In the genomic region with DNA sequence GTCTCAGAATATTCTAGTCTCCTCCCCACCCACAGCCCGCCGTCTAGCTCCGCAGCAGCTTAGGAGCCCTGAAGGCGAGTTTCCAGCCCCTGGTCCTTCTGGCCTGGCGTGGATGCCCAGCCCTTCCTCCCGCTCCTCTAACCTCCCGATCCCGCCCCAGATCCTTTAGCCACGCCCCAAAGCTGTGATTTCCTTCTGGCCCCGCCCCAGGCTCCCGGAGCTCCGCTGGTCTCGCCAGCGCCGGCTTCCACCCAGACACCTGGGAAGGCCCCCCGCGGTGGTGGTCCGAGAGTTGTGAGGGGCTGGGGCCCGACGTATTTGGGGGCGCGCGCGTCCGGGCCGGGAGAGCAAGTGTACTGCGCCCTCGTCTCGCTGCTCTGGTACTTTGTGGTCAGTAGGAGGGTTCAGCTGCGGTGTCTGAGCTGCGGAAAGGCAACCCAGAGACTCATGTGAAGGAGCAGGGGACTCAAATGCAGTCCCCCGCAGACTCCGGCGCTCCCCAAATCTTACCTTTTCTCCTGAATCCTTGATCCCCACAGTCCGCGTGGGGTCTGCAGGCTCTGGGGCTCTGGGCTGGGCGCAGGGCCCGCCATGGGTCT, we compare ENCODE assay signal across 8 cellular contexts. TPM values are rescaled to one million over a fixed set of nuclear protein-coding genes. Genes with fewer than 3 reads are reported as not detected.
DNase-seq lines count a peak whose midpoint lies in the region; ATAC-seq and TF ChIP-seq lines count a peak whose summit lies in the region.

TSS of gene CGB7 (minus strand) at position 114 of the 599 bp plus-strand sequence. CDS start 2,374 bp downstream, outside the sequence.

- H3K4me1 ChIP-seq in parathyroid adenoma, result peaks cover 4% of the 10 kb centered on the region

- H3K79me2 ChIP-seq in parathyroid adenoma, result no peaks in the 10 kb centered on the region

- DNase-seq in Daoy (ENCODE audit: low read depth) (peak; percentile 84), NCI-H69 (lab: John Stamatoyannopoulos, UW) (peak; percentile 58), Right ventricle myocardium superior (peak; percentile 84), cerebellar cortex (ENCODE audit: low spot score) (no peak)
- peak in 1 of 2 donors; percentile 44 for DNase-seq in activated naive CD4-positive, alpha-beta T cell treated with anti-CD3 and anti-CD28 coated beads, Interleukin-2, amount 50 U/mL, for 72 hours (ENCODE audit: low spot score in 2 of 2)

- H2AFZ ChIP-seq in parathyroid adenoma, result peak within 1 kb of the TSS; percentile 91

- H3K9me3 ChIP-seq in parathyroid adenoma (ENCODE audit: control insufficient read depth, low read length), result no peaks in the 10 kb centered on the region

- ATAC-seq in activated naive CD4-positive, alpha-beta T cell treated with anti-CD3 and anti-CD28 coated beads, Interleukin-2, amount 50 U/mL, for 72 hours, result peak; percentile 24 to 40
- peak; percentile 85 for ATAC-seq in Right ventricle myocardium superior (ENCODE audit: poor library complexity)
- no peak for ATAC-seq in HG03442 (IDR thresholded peaks at IDR 0.05; ENCODE audit: unreplicated experiment)
- no peak for ATAC-seq in GM21390 (IDR thresholded peaks at IDR 0.05; ENCODE audit: unreplicated experiment)

- no peak within 1 kb of the TSS for H3K27ac ChIP-seq in parathyroid adenoma

- TF ChIP-seq CTCF in parathyroid adenoma (IDR thresholded peaks at IDR 0.05), result no peak

- H3K36me3 Mint-ChIP-seq in activated naive CD4-positive, alpha-beta T cell treated with anti-CD3 and anti-CD28 coated beads, Interleukin-2, amount 50 U/mL, for 72 hours, result no peaks in the 10 kb centered on the region

- H3K27ac Mint-ChIP-seq in activated naive CD4-positive, alpha-beta T cell treated with anti-CD3 and anti-CD28 coated beads, Interleukin-2, amount 50 U/mL, for 72 hours, result no peak within 1 kb of the TSS

- no peaks in the 10 kb centered on the region for H3K27me3 ChIP-seq in parathyroid adenoma (ENCODE audit: control insufficient read depth, insufficient read depth, low read length)

- no peaks in the 10 kb centered on the region for H3K9me3 Mint-ChIP-seq in activated naive CD4-positive, alpha-beta T cell treated with anti-CD3 and anti-CD28 coated beads, Interleukin-2, amount 50 U/mL, for 72 hours

- H3K4me2 ChIP-seq in parathyroid adenoma (ENCODE audit: low read length), result peak within 1 kb of the TSS; percentile 99

- H3K9ac ChIP-seq in parathyroid adenoma, result no peak within 1 kb of the TSS

- intact Hi-C loops in Right ventricle myocardium superior (cut with DNase I), result no loop called here

- H3K4me3 ChIP-seq in parathyroid adenoma (ENCODE audit: low read depth, low read length), result peak within 1 kb of the TSS; percentile 70

- no peaks in the 10 kb centered on the region for H3K36me3 ChIP-seq in parathyroid adenoma (ENCODE audit: control insufficient read depth, insufficient read depth, low read length)

RNA-seq across cellular contexts. Expression of gene CGB7, which starts in this region (rescaled TPM):
- total RNA-seq in Daoy (2014; rRNA removed; shearing (Covaris generic)), result 4.3 and 6.8 TPM in 2 replicates
- total RNA-seq in activated naive CD4-positive, alpha-beta T cell treated with anti-CD3 and anti-CD28 coated beads, Interleukin-2, amount 50 U/mL, for 72 hours, result not detected
- not detected for total RNA-seq in Right ventricle myocardium superior

Comparison
In these comparisons a context has a peak if more than half of its experiments do, and no peak if none do; other contexts are left out.
1. Peak in ATAC-seq in activated naive CD4-positive, alpha-beta T cell treated with anti-CD3 and anti-CD28 coated beads, Interleukin-2, amount 50 U/mL, for 72 hours; RNA of the gene not detected or under 1 TPM.
2. Peak in DNase-seq and ATAC-seq in Right ventricle myocardium superior; RNA of the gene not detected or under 1 TPM.